Comparison of ENCODE assay signal across 8 cellular contexts in the genomic region with DNA sequence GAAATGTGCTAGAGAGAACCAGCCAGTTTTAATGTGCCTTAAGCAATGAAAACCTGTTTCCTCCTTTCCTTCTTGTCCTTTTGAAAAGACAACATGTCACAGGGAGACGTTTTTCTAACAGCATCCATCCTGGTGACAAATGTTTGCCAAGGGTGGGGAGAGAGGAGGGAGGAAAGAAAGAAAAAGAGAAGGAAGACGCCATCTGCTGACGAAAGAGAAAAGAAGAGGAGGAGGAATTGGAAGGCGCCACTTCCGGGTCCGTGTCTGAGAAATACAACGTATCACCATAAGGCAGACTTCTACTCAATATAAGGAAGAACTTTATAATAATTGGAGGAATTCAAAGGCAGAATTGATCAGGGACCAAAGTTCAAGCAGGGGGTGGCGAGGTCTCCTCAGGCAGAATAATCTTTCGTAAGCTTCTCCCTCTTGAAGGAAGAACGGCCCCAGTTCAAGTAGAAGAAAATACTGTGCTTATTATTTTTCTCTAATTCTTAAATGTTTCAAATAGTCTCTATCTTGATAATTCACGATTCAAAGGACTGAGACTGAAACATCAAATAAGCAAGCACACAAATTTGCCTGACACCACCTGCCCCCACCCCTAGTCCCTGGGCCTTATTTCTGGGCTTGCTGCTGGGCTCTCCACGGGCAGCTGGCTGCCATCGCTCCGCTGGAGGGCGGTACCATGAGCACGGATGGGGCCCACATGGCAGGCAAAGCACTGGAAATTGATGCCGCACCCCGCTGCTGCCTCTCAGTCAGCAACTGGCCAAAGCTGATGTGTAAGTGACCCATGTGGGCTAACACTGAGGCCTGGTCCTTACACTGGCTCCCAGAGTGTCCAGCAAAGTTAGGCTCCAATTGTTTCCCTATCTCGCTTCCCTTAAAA.
DNase-seq lines count a peak whose midpoint lies in the region; ATAC-seq, FAIRE-seq and TF ChIP-seq lines count a peak whose summit lies in the region.

No MANE protein-coding gene starts in this region.

- no peak overlapping the region for H3K9ac ChIP-seq in rectal smooth muscle tissue (ENCODE audit: low read length)

- H3K4me3 ChIP-seq in AG09309 (ENCODE audit: control insufficient read depth, low read depth, low read length) (no peak overlapping the region), rectal smooth muscle tissue (ENCODE audit: low read length) (no peak overlapping the region)

- peak overlapping the region; percentile 50 for H3K27ac ChIP-seq in rectal smooth muscle tissue (ENCODE audit: low read depth, low read length)

- peak; percentile 54 for TF ChIP-seq CTCF in AG09309 (IDR thresholded peaks at IDR 0.05; ENCODE audit: control insufficient read depth, insufficient read depth, low read depth, low read length, missing control alignments)
- TF ChIP-seq CTCF in GM13977 (IDR thresholded peaks at IDR 0.05; ENCODE audit: extremely low read depth, insufficient read depth, missing control alignments), result peak; percentile 57

- DNase-seq in AG09309 (ENCODE audit: low read depth), result no peak
- peak; percentile 38 for DNase-seq in GM13977 (ENCODE audit: low spot score)
- DNase-seq in HTR-8/SVneo (ENCODE audit: insufficient read length, low spot score), result peak; percentile 51
- peak; percentile 71 for DNase-seq in SHP77 treated with DMSO at 0.1 percent for 48 hours (lab: John Stamatoyannopoulos, UW)
- peak; percentile 79 for DNase-seq in amniotic stem cell (lab: John Stamatoyannopoulos, UW)
- DNase-seq in left ventricle myocardium superior, result peak; percentile 54

- H3K4me1 ChIP-seq in rectal smooth muscle tissue (ENCODE audit: control insufficient read depth, insufficient read depth, low read length), result peaks cover 31% of the 10 kb centered on the region

- no peak for FAIRE-seq in HTR-8/SVneo (lab: Jason Lieb, UNC)

- H3K27me3 ChIP-seq in rectal smooth muscle tissue (ENCODE audit: control insufficient read depth, insufficient read depth, low read length), result no peaks in the 10 kb centered on the region

- in situ Hi-C loops in GM13977 (cut with MboI; ENCODE audit: low pct_unique_long_range_greater_than_20kb, low sequenced_read_pairs, unreplicated experiment), result no loop called here

- no peaks in the 10 kb centered on the region for H3K36me3 ChIP-seq in rectal smooth muscle tissue (ENCODE audit: control insufficient read depth, insufficient read depth, low read length)

- intact Hi-C loops in left ventricle myocardium superior (cut with micrococcal nuclease), result no loop called here

- ATAC-seq in left ventricle myocardium superior (peak; percentile 68), HG03108 (IDR thresholded peaks at IDR 0.05; ENCODE audit: unreplicated experiment) (no peak)
